24 cellular contexts compared by ENCODE assay signal in genomic region chr1:52472384-52472783, GRCh38.
"Had no signal": no experiment of that assay in that cellular context is flagged by ENCODE, and none has a peak within 500 bp of the region (broad histone marks: within the 10 kb centered on the region; RNA-seq: fewer than 3 reads in every experiment).

No MANE protein-coding gene starts in this region.

- H3K36me3 ChIP-seq: uterus had no signal

- FAIRE-seq: keratinocyte had no signal

- H2AFZ ChIP-seq: hepatocyte had no signal

- H3K9me3 ChIP-seq: left lung, lower lobe of right lung, right atrium auricular region, right lobe of liver, tibial nerve, uterus had no signal

- H3K4me1 ChIP-seq: left lung, lower lobe of right lung, right atrium auricular region, uterus had no signal

- H3K27me3 Mint-ChIP-seq: naive thymus-derived CD8-positive, alpha-beta T cell; progenitor cell of endocrine pancreas; stimulated activated naive B cell treated with anti-CD40 and anti-IgM and Interleukin-4, amounts not matched to agents 10 μg/mL and 1 μg/mL and 100 μg/mL, for 72 hours; stimulated activated naive CD8-positive, alpha-beta T cell treated with anti-CD3 and anti-CD28 coated beads, Interleukin-15, Interleukin-2, amounts not matched to agents 100 ng/mL and 50 ng/mL, for 24 hours; type B pancreatic cell had no signal

- ATAC-seq: left colon; left lung; lower lobe of right lung; naive thymus-derived CD8-positive, alpha-beta T cell; stimulated activated naive B cell treated with anti-CD40 and anti-IgM and Interleukin-4, amounts not matched to agents 10 μg/mL and 1 μg/mL and 100 μg/mL, for 72 hours had no signal

- H3K4me2 ChIP-seq: hepatocyte had no signal

- H3K27ac Mint-ChIP-seq: nephron; progenitor cell of endocrine pancreas; stimulated activated naive B cell treated with anti-CD40 and anti-IgM and Interleukin-4, amounts not matched to agents 10 μg/mL and 1 μg/mL and 100 μg/mL, for 72 hours; stimulated activated naive CD8-positive, alpha-beta T cell treated with anti-CD3 and anti-CD28 coated beads, Interleukin-15, Interleukin-2, amounts not matched to agents 100 ng/mL and 50 ng/mL, for 24 hours; type B pancreatic cell had no signal

- H3K27ac ChIP-seq: hepatocyte, left lung, lower lobe of right lung, right atrium auricular region, tibial nerve, uterus had no signal

- H3K4me3 ChIP-seq: hepatocyte, left lung, lower lobe of right lung, right atrium auricular region, tibial nerve, uterus had no signal

- DNase-seq: kidney glomerular epithelial cell; left colon; left lung; lower lobe of right lung; mammary epithelial cell; mesenchymal stem cell; naive thymus-derived CD8-positive, alpha-beta T cell; nucleus accumbens; right lobe of liver; stimulated activated CD4-positive, alpha-beta T cell treated with anti-CD3 and anti-CD28 coated beads, Interleukin-12 subunit alpha, Interleukin-12 subunit beta, amount 100 ng/mL, for 4 hours; stimulated activated CD4-positive, alpha-beta T cell treated with anti-CD3 and anti-CD28 coated beads, Interleukin-15, amount 100 ng/mL, for 24 hours; stimulated activated CD4-positive, alpha-beta T cell treated with anti-CD3 and anti-CD28 coated beads, Interleukin-2, amount 100 ng/mL, for 24 hours; stimulated activated CD4-positive, alpha-beta T cell treated with anti-CD3 and anti-CD28 coated beads, Interleukin-4, amount 100 ng/mL, for 1 hour; stimulated activated naive B cell treated with anti-CD40 and anti-IgM and Interleukin-4, amounts not matched to agents 10 μg/mL and 1 μg/mL and 100 μg/mL, for 72 hours; uterus had no signal

- H3K4me1 Mint-ChIP-seq: nephron, neural crest cell had no signal

- H3K9me3 Mint-ChIP-seq: naive thymus-derived CD8-positive, alpha-beta T cell; nephron; neural crest cell; stimulated activated naive B cell treated with anti-CD40 and anti-IgM and Interleukin-4, amounts not matched to agents 10 μg/mL and 1 μg/mL and 100 μg/mL, for 72 hours; stimulated activated naive CD8-positive, alpha-beta T cell treated with anti-CD3 and anti-CD28 coated beads, Interleukin-15, Interleukin-2, amounts not matched to agents 100 ng/mL and 50 ng/mL, for 24 hours; type B pancreatic cell had no signal

- H3K27me3 ChIP-seq: hepatocyte, left lung, right atrium auricular region, right lobe of liver, tibial nerve, uterus had no signal

- H3K4me3 Mint-ChIP-seq: naive thymus-derived CD8-positive, alpha-beta T cell; nephron; neural crest cell; stimulated activated naive B cell treated with anti-CD40 and anti-IgM and Interleukin-4, amounts not matched to agents 10 μg/mL and 1 μg/mL and 100 μg/mL, for 72 hours; stimulated activated naive CD8-positive, alpha-beta T cell treated with anti-CD3 and anti-CD28 coated beads, Interleukin-15, Interleukin-2, amounts not matched to agents 100 ng/mL and 50 ng/mL, for 24 hours; type B pancreatic cell had no signal
